ENCODE assay signal across 29 cellular contexts in the genomic region with DNA sequence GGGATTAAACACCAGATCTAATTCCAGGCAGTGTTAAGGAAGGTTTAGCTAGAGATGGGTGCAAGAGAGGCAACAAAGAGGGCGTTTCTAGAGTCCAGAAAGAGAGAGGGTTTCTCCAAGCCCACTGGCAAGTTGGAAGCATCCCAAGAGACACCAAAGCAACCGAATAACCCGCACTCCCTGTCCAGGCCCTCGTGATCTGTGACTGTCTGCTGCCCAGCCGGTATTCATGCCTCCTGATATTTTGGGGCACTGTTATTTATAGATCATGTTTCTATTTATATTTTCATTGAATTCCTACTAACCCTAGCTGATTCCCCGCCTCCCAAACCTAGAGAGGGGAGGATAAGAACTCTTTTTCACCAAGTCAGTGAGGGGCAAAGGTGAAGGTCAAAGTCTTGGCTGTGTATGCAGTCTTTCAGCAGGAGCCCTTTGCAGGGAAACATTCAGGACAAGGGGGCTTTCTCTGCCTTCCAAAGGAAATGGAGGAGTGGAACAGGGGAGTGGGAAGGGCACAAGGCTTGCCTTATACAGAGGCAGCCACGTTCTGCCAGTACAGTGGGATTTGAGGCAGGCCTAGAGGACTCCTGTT.
A peak's percentile ranks its signal among the peaks of the same experiment; 100 is the strongest.
DNase-seq lines count a peak whose midpoint lies in the region; ATAC-seq and TF ChIP-seq lines count a peak whose summit lies in the region.
"Had no signal": no experiment of that assay in that cellular context is flagged by ENCODE, and none has a peak within 500 bp of the region (broad histone marks: within the 10 kb centered on the region; RNA-seq: fewer than 3 reads in every experiment).

No MANE protein-coding gene starts in this region.

- H2AFZ ChIP-seq in smooth muscle cell (ENCODE audit: low read depth): no peak overlapping the region

- peaks cover 0 to 3% of the 10 kb centered on the region in 2 donors for H3K4me1 Mint-ChIP-seq in natural killer cell treated with Interleukin-12 subunit alpha and Interleukin-12 subunit beta and Interleukin-15 and Interleukin-18, amount 100 ng/mL, for 72 hours (ENCODE audit: low read depth in 2 of 2)

- WGBS in smooth muscle cell (ENCODE audit: low lambda C conversion rate): 62% methylated on average over 7 of the region's 7 CpGs

- no peak overlapping the region for H3K4me3 Mint-ChIP-seq in natural killer cell treated with Interleukin-12 subunit alpha and Interleukin-12 subunit beta and Interleukin-15 and Interleukin-18, amount 100 ng/mL, for 72 hours
- H3K4me3 Mint-ChIP-seq: activated CD8-positive, alpha-beta T cell treated with anti-CD3 and anti-CD28 coated beads, Interleukin-2, amount 10 ng/mL, durations not matched to agents 7 days and 5 days; natural killer cell; T-cell had no signal

- no peaks in the 10 kb centered on the region for H3K36me3 ChIP-seq in ascending aorta
- H3K36me3 ChIP-seq in smooth muscle cell (ENCODE audit: low read depth): no peaks in the 10 kb centered on the region
- H3K36me3 ChIP-seq: BE2C, breast epithelium, lower lobe of right lung, pancreas, Peyer's patch, thyroid gland, WERI-Rb-1 had no signal

- H3K9ac ChIP-seq in smooth muscle cell (ENCODE audit: low read depth): no peak overlapping the region

- ATAC-seq in Right ventricle myocardium superior (ENCODE audit: poor library complexity) (peak; percentile 79), HG03159 (IDR thresholded peaks at IDR 0.05; ENCODE audit: unreplicated experiment) (no peak), GM18498 (IDR thresholded peaks at IDR 0.05; ENCODE audit: unreplicated experiment) (no peak)
- ATAC-seq in natural killer cell treated with Interleukin-12 subunit alpha and Interleukin-12 subunit beta and Interleukin-15 and Interleukin-18, amount 100 ng/mL, for 72 hours: no peak
- ATAC-seq: activated CD8-positive, alpha-beta T cell treated with anti-CD3 and anti-CD28 coated beads, Interleukin-2, amount 10 ng/mL, durations not matched to agents 7 days and 5 days; activated naive CD4-positive, alpha-beta T cell treated with anti-CD3 and anti-CD28 coated beads, Interleukin-2, amount 50 U/mL, for 72 hours; lower lobe of right lung; natural killer cell; pancreas; T-cell had no signal

- no peaks in the 10 kb centered on the region for H4K20me1 ChIP-seq in smooth muscle cell (ENCODE audit: low read depth)

- intact Hi-C loops in ascending aorta (cut with DNase I) (no loop called here), Right ventricle myocardium superior (cut with DNase I) (no loop called here)

- peaks cover 41% of the 10 kb centered on the region for H3K79me2 ChIP-seq in smooth muscle cell (ENCODE audit: low read depth)

- peaks cover 9% of the 10 kb centered on the region for H3F3A ChIP-seq in smooth muscle cell (ENCODE audit: low read depth)

- no peaks in the 10 kb centered on the region for H3K27me3 Mint-ChIP-seq in natural killer cell treated with Interleukin-12 subunit alpha and Interleukin-12 subunit beta and Interleukin-15 and Interleukin-18, amount 100 ng/mL, for 72 hours
- H3K27me3 Mint-ChIP-seq: T-cell had no signal

- no peak overlapping the region for H3K27ac Mint-ChIP-seq in natural killer cell treated with Interleukin-12 subunit alpha and Interleukin-12 subunit beta and Interleukin-15 and Interleukin-18, amount 100 ng/mL, for 72 hours
- H3K27ac Mint-ChIP-seq: activated CD8-positive, alpha-beta T cell treated with anti-CD3 and anti-CD28 coated beads, Interleukin-2, amount 10 ng/mL, durations not matched to agents 7 days and 5 days; activated naive CD4-positive, alpha-beta T cell treated with anti-CD3 and anti-CD28 coated beads, Interleukin-2, amount 50 U/mL, for 72 hours; activated T-helper 2 cell treated with anti-CD3 and anti-CD28 coated beads, Interferon-gamma antibody, Interleukin-2, Interleukin-4, amounts not matched to agents 10 μg/mL and 5 μg/mL and 100 μg/mL, durations not matched to agents 14 hours and 24 hours and 36 hours; natural killer cell; T-cell had no signal

- H3K4me2 ChIP-seq in smooth muscle cell: peak overlapping the region; percentile 4

- H3K27me3 ChIP-seq in ascending aorta (no peaks in the 10 kb centered on the region), smooth muscle cell (ENCODE audit: low read depth) (no peaks in the 10 kb centered on the region)
- H3K27me3 ChIP-seq: BE2C, breast epithelium, pancreas, Peyer's patch, thyroid gland had no signal

- H3K4me3 ChIP-seq in ascending aorta (no peak overlapping the region), smooth muscle cell (no peak overlapping the region)
- H3K4me3 ChIP-seq: breast epithelium, lower lobe of right lung, pancreas, Peyer's patch, thyroid gland had no signal

- H3K9me3 ChIP-seq in ascending aorta (no peaks in the 10 kb centered on the region), smooth muscle cell (replicated peaks; ENCODE audit: low read depth) (no peaks in the 10 kb centered on the region)
- H3K9me3 ChIP-seq: BE2C, breast epithelium, pancreas, Peyer's patch, thyroid gland had no signal

- TF ChIP-seq CTCF in ascending aorta (IDR thresholded peaks at IDR 0.05) (no peak), smooth muscle cell (IDR thresholded peaks at IDR 0.05; ENCODE audit: borderline replicate concordance, insufficient read depth, poor library complexity, severe bottlenecking) (no peak)

- H3K36me3 Mint-ChIP-seq in natural killer cell treated with Interleukin-12 subunit alpha and Interleukin-12 subunit beta and Interleukin-15 and Interleukin-18, amount 100 ng/mL, for 72 hours: no peaks in the 10 kb centered on the region
- H3K36me3 Mint-ChIP-seq: natural killer cell, T-cell had no signal

- DNase-seq in ascending aorta (ENCODE audit: low spot score in 2 of 2): no peak
- DNase-seq in Right ventricle myocardium superior: no peak
- DNase-seq in myocyte (ENCODE audit: low read depth): peak; percentile 45
- DNase-seq in smooth muscle cell (lab: John Stamatoyannopoulos, UW; ENCODE audit: unreplicated experiment): no peak
- no peak for DNase-seq in natural killer cell treated with Interleukin-12 subunit alpha and Interleukin-12 subunit beta and Interleukin-15 and Interleukin-18, amount 100 ng/mL, for 72 hours (ENCODE audit: low spot score)
- no peak for DNase-seq in LoVo (ENCODE audit: low spot score)
- DNase-seq: activated CD4-positive, alpha-beta T cell treated with anti-CD3 and anti-CD28 coated beads for 4 hours; activated CD8-positive, alpha-beta T cell treated with anti-CD3 and anti-CD28 coated beads, Interleukin-2, amount 10 ng/mL, durations not matched to agents 7 days and 5 days; amygdala; BE2C; cortex of kidney; effector memory CD4-positive, alpha-beta T cell; HCEC 1CT; head of caudate nucleus; Karpas-422; lower lobe of right lung; natural killer cell; NCI-H1417 treated with DMSO at 0.1 percent for 48 hours; pancreas; Peyer's patch; stimulated activated CD4-positive, alpha-beta T cell treated with anti-CD3 and anti-CD28 coated beads, Interleukin-4, amount 100 ng/mL, for 1 hour; T-cell; thyroid gland; WERI-Rb-1 had no signal

- H3K9me3 Mint-ChIP-seq in natural killer cell treated with Interleukin-12 subunit alpha and Interleukin-12 subunit beta and Interleukin-15 and Interleukin-18, amount 100 ng/mL, for 72 hours: no peaks in the 10 kb centered on the region
- H3K9me3 Mint-ChIP-seq: natural killer cell had no signal

- H3K27ac ChIP-seq in ascending aorta (peak overlapping the region; percentile 9 to 36), smooth muscle cell (ENCODE audit: low read depth) (peak overlapping the region; percentile 69)
- H3K27ac ChIP-seq: breast epithelium, lower lobe of right lung, pancreas, Peyer's patch, thyroid gland, WERI-Rb-1 had no signal

- H3K4me1 ChIP-seq in ascending aorta (peaks cover 6 to 12% of the 10 kb centered on the region in 2 donors), smooth muscle cell (ENCODE audit: low read depth) (peaks cover under 1% of the 10 kb centered on the region)
- H3K4me1 ChIP-seq: BE2C, pancreas, thyroid gland had no signal
